In genomic region chr20:45051497-45052060, GRCh38 we compare ENCODE assay signal across 11 cellular contexts. TPM values are rescaled to one million over a fixed set of nuclear protein-coding genes. Genes with fewer than 3 reads are reported as not detected.
DNase-seq lines count a peak whose midpoint lies in the region; ATAC-seq, FAIRE-seq and TF ChIP-seq lines count a peak whose summit lies in the region.
"Had no signal": no experiment of that assay in that cellular context is flagged by ENCODE, and none has a peak within 500 bp of the region (broad histone marks: within the 10 kb centered on the region; RNA-seq: fewer than 3 reads in every experiment).

No MANE protein-coding gene starts in this region.

- no peak overlapping the region for H3K27ac ChIP-seq in GM23248

- H3K36me3 ChIP-seq in GM23248 (ENCODE audit: low read depth): no peaks in the 10 kb centered on the region

- H3K9me3 ChIP-seq in GM23248 (ENCODE audit: low read depth): no peaks in the 10 kb centered on the region

- intact Hi-C loops in CD14-positive monocyte (cut with micrococcal nuclease): no loop called here

- peak overlapping the region; percentile 13 for H3K27ac Mint-ChIP-seq in T-helper 2 cell treated with Interferon-gamma antibody and Interleukin-4, amounts not matched to agents 5 μg/mL and 100 μg/mL, for 36 hours
- peak overlapping the region; percentile 55 to 88 (median 78) for H3K27ac Mint-ChIP-seq in naive thymus-derived CD8-positive, alpha-beta T cell
- H3K27ac Mint-ChIP-seq in CD14-positive monocyte: peak overlapping the region in 2 of 7 donors; percentile 40 to 73
- H3K27ac Mint-ChIP-seq: nephron progenitor cell had no signal

- H3K9ac ChIP-seq in GM23248: no peak overlapping the region

- in situ Hi-C loops in GM23248 (cut with MboI): no loop called here

- no peak overlapping the region for H3K4me3 ChIP-seq in GM23248

- H3K27me3 ChIP-seq in GM23248 (replicated peaks; ENCODE audit: insufficient read depth): no peaks in the 10 kb centered on the region

- peaks cover 24% of the 10 kb centered on the region for H3F3A ChIP-seq in GM23248 (ENCODE audit: insufficient read depth)

- DNase-seq in GM12892 (ENCODE audit: insufficient read length): no peak
- DNase-seq in T-helper 2 cell treated with Interferon-gamma antibody and Interleukin-4, amounts not matched to agents 5 μg/mL and 100 μg/mL, for 36 hours (ENCODE audit: low spot score): no peak
- DNase-seq in naive thymus-derived CD8-positive, alpha-beta T cell: no peak
- no peak for DNase-seq in CD14-positive monocyte (ENCODE audit: low spot score)
- DNase-seq in GM23248: no peak
- DNase-seq: DMS79 treated with DMSO at 0.1 percent for 48 hours, NCI-H69, nephron progenitor cell had no signal

- H2AFZ ChIP-seq in GM23248: no peak overlapping the region

- peaks cover 34% of the 10 kb centered on the region for H3K79me2 ChIP-seq in GM23248 (ENCODE audit: insufficient read depth)

- no peaks in the 10 kb centered on the region for H3K9me3 Mint-ChIP-seq in T-helper 2 cell treated with Interferon-gamma antibody and Interleukin-4, amounts not matched to agents 5 μg/mL and 100 μg/mL, for 36 hours
- H3K9me3 Mint-ChIP-seq in naive thymus-derived CD8-positive, alpha-beta T cell: no peaks in the 10 kb centered on the region
- no peaks in the 10 kb centered on the region for H3K9me3 Mint-ChIP-seq in CD14-positive monocyte
- H3K9me3 Mint-ChIP-seq: nephron progenitor cell had no signal

- FAIRE-seq in GM12892 (lab: Jason Lieb, UNC): peak; percentile 38

- H3K4me1 ChIP-seq in GM23248 (ENCODE audit: insufficient read depth): peaks cover 35% of the 10 kb centered on the region

- peaks cover 49% of the 10 kb centered on the region for H3K4me1 Mint-ChIP-seq in T-helper 2 cell treated with Interferon-gamma antibody and Interleukin-4, amounts not matched to agents 5 μg/mL and 100 μg/mL, for 36 hours (ENCODE audit: low read depth)
- H3K4me1 Mint-ChIP-seq in naive thymus-derived CD8-positive, alpha-beta T cell: peaks cover 49 to 92% (median 85%) of the 10 kb centered on the region in 4 donors
- peaks cover 19% of the 10 kb centered on the region for H3K4me1 Mint-ChIP-seq in CD14-positive monocyte

- peak overlapping the region; percentile 17 for H3K4me3 Mint-ChIP-seq in T-helper 2 cell treated with Interferon-gamma antibody and Interleukin-4, amounts not matched to agents 5 μg/mL and 100 μg/mL, for 36 hours
- H3K4me3 Mint-ChIP-seq in naive thymus-derived CD8-positive, alpha-beta T cell: peak overlapping the region in 8 of 10 donors; percentile 20 to 73 (median 54)
- no peak overlapping the region for H3K4me3 Mint-ChIP-seq in CD14-positive monocyte
- H3K4me3 Mint-ChIP-seq: nephron progenitor cell had no signal

- TF ChIP-seq POLR2A in GM12892 (IDR thresholded peaks at IDR 0.05; ENCODE audit: low read depth, low read length): no peak

- H4K20me1 ChIP-seq in GM23248 (ENCODE audit: insufficient read depth): no peaks in the 10 kb centered on the region

- ATAC-seq in HG03175 (IDR thresholded peaks at IDR 0.05; ENCODE audit: unreplicated experiment): peak; percentile 50
- ATAC-seq in naive thymus-derived CD8-positive, alpha-beta T cell: peak; percentile 43 to 46
- no peak for ATAC-seq in GM21367 (IDR thresholded peaks at IDR 0.05; ENCODE audit: unreplicated experiment)

- TF ChIP-seq CTCF in CD14-positive monocyte (IDR thresholded peaks at IDR 0.05): no peak

- H3K36me3 Mint-ChIP-seq in T-helper 2 cell treated with Interferon-gamma antibody and Interleukin-4, amounts not matched to agents 5 μg/mL and 100 μg/mL, for 36 hours (ENCODE audit: low read depth): peaks cover 47% of the 10 kb centered on the region
- H3K36me3 Mint-ChIP-seq in naive thymus-derived CD8-positive, alpha-beta T cell: peaks cover 0 to 83% (median 11%) of the 10 kb centered on the region in 3 donors
- peaks cover 70 to 76% of the 10 kb centered on the region in 2 donors for H3K36me3 Mint-ChIP-seq in CD14-positive monocyte

- POLR2A ChIA-PET in naive thymus-derived CD8-positive, alpha-beta T cell (lab: Charles Lee): interaction anchor here (1.1 to 1.9 kb wide), 3 partner anchors 8 to 84 kb away, joined by 3 to 4 read pairs (median 3); no protein-coding TSS in a partner anchor

- no peak overlapping the region for H3K4me2 ChIP-seq in GM23248 (ENCODE audit: unreplicated experiment)

- no peaks in the 10 kb centered on the region for H3K27me3 Mint-ChIP-seq in T-helper 2 cell treated with Interferon-gamma antibody and Interleukin-4, amounts not matched to agents 5 μg/mL and 100 μg/mL, for 36 hours (ENCODE audit: low read depth)
- no peaks in the 10 kb centered on the region for H3K27me3 Mint-ChIP-seq in naive thymus-derived CD8-positive, alpha-beta T cell
- no peaks in the 10 kb centered on the region for H3K27me3 Mint-ChIP-seq in CD14-positive monocyte (ENCODE audit: low read depth in 3 of 3)

- H3K9me2 ChIP-seq in GM23248 (ENCODE audit: insufficient read depth): no peaks in the 10 kb centered on the region

- WGBS in GM23248 (ENCODE audit: low coverage in 1 of 2, low lambda C conversion rate in 2 of 2, missing lambda C conversion rate in 2 of 2), 2 experiments: 98% methylated on average over 3 of the region's 3 CpGs

RNA-seq across cellular contexts. Expression of gene KCNS1, which starts 49.3 kb away (rescaled TPM):
- polyA plus RNA-seq in GM12892 (2012; ENCODE audit: missing spikeins): 0.13 TPM
- total RNA-seq in naive thymus-derived CD8-positive, alpha-beta T cell: not detected
- polyA plus RNA-seq in naive thymus-derived CD8-positive, alpha-beta T cell: not detected
- under 1 TPM in 1 of 2 donors, not detected in 1; 0.23 TPM for polyA plus RNA-seq in CD14-positive monocyte
- total RNA-seq in GM23248 (2014; rRNA removed; shearing (Covaris generic)): 0.11 and 0.25 TPM in 2 replicates
- polyA plus RNA-seq in GM23248 (2016; fragmentation: Nextera tagmentation; extraction: Ambion mirVana): 0.55 and 0.99 TPM in 2 replicates
- total RNA-seq: subcutaneous adipose tissue had no signal

Comparison
In these comparisons a context has a peak if more than half of its experiments do, and no peak if none do; other contexts are left out.
1. H3K4me3 Mint-ChIP-seq: peak in T-helper 2 cell treated with Interferon-gamma antibody and Interleukin-4, amounts not matched to agents 5 μg/mL and 100 μg/mL, for 36 hours (single experiment) and naive thymus-derived CD8-positive, alpha-beta T cell (8 of 10); none in CD14-positive monocyte (0 of 2).